1 cellular context compared by ENCODE assay signal in genomic region chr12:48956279-48957140, GRCh38.
TF ChIP-seq lines count a peak whose summit lies in the region.

No MANE protein-coding gene starts in this region.

TF ChIP-seq in endothelial cell of umbilical vein, 7 proteins besides CTCF, POLR2A, EP300 and RAD21 (continued from another document):
- TF ChIP-seq JUN (IDR thresholded peaks at IDR 0.05; ENCODE audit: borderline replicate concordance, insufficient read depth, insufficient read length, low read depth) (no peak), POLR2AphosphoS5 (IDR thresholded peaks at IDR 0.05; ENCODE audit: insufficient read depth, low read depth, low read length) (no peak)
